ENCODE assay signal across 21 cellular contexts in genomic region chr18:39313992-39314391, GRCh38.
DNase-seq lines count a peak whose midpoint lies in the region; ATAC-seq and TF ChIP-seq lines count a peak whose summit lies in the region.
"Had no signal": no experiment of that assay in that cellular context is flagged by ENCODE, and none has a peak within 500 bp of the region (broad histone marks: within the 10 kb centered on the region; RNA-seq: fewer than 3 reads in every experiment).

No MANE protein-coding gene starts in this region.

- no peak overlapping the region for H3K56ac ChIP-seq in H9 (ENCODE audit: insufficient read length, low read depth, low read length)

- no peaks in the 10 kb centered on the region for H3K79me1 ChIP-seq in H9 (ENCODE audit: insufficient read depth, low read depth, low read length, poor library complexity, severe bottlenecking)

- no peak overlapping the region for H2AFZ ChIP-seq in H9 (ENCODE audit: low read length)

- no peak overlapping the region for H3K9ac ChIP-seq in H9 (ENCODE audit: extremely low read depth, insufficient read length, low read length)

- no peak overlapping the region for H2BK15ac ChIP-seq in H9 (ENCODE audit: low read depth, low read length)

- DNase-seq in H9 (no peak), NCI-H1436 treated with DMSO at 0.1 percent for 48 hours (lab: John Stamatoyannopoulos, UW) (peak; percentile 61), NCI-H748 treated with DMSO at 0.1 percent for 48 hours (lab: John Stamatoyannopoulos, UW) (peak; percentile 86), left kidney (ENCODE audit: low read depth, low spot score) (peak; percentile 79)
- DNase-seq: activated B cell treated with CpG ODN at 0.5 μM for 24 hours; activated CD4-positive, alpha-beta T cell treated with anti-CD3 and anti-CD28 coated beads, Interleukin-2, amount 50 U/mL, for 48 hours; activated effector memory CD4-positive, alpha-beta T cell treated with Interleukin-2 at 50 U/mL for 16 hours; erythroblast; heart right ventricle; Karpas-422; left ventricle myocardium superior; midbrain; posterior cingulate gyrus; uterus had no signal

- H3K23me2 ChIP-seq in H9 (ENCODE audit: insufficient read length, low read depth, low read length, poor library complexity, severe bottlenecking) = no peaks in the 10 kb centered on the region

- H3K4ac ChIP-seq in H9 (ENCODE audit: low read depth, low read length) = no peak overlapping the region

- H2BK12ac ChIP-seq in H9 (ENCODE audit: insufficient read length, low read depth, low read length) = no peak overlapping the region

- H3K9me3 ChIP-seq in H9 (ENCODE audit: control insufficient read depth, low read depth, low read length) = peaks cover 12% of the 10 kb centered on the region
- H3K9me3 ChIP-seq: suprapubic skin, uterus had no signal

- no CpG with 5 or more reads among the region's 4 CpGs for WGBS in H9 (ENCODE audit: extremely low coverage, insufficient read length, low lambda C conversion rate)

- no peaks in the 10 kb centered on the region for H3K79me2 ChIP-seq in H9 (ENCODE audit: insufficient read depth, low read length)

- no peaks in the 10 kb centered on the region for H3K27me3 ChIP-seq in H9 (ENCODE audit: insufficient read depth, low read length)
- H3K27me3 ChIP-seq: heart right ventricle, suprapubic skin, uterus had no signal

- H3K27ac Mint-ChIP-seq in H9 = peak overlapping the region in 2 of 3 experiments; percentile 47 to 56; a peak in 1 of 7 replicates
- H3K27ac Mint-ChIP-seq: activated B cell treated with CpG ODN at 0.5 μM for 24 hours, CD14-positive monocyte had no signal

- no peaks in the 10 kb centered on the region for H4K20me1 ChIP-seq in H9 (ENCODE audit: control insufficient read depth, insufficient read depth, insufficient read length)

- no peaks in the 10 kb centered on the region for H3K4me1 ChIP-seq in H9 (ENCODE audit: insufficient read depth, low read length)
- H3K4me1 ChIP-seq: heart right ventricle, uterus had no signal

- H3T11ph ChIP-seq in H9 (ENCODE audit: low read length) = no peak overlapping the region

- H3K18ac ChIP-seq in H9 (ENCODE audit: insufficient read length, low read depth, low read length) = no peak overlapping the region

- H2BK20ac ChIP-seq in H9 (ENCODE audit: low read depth, low read length, poor library complexity, severe bottlenecking) = no peak overlapping the region

- H3K27ac ChIP-seq in H9 (ENCODE audit: insufficient read length, low read depth, low read length) = no peak overlapping the region
- H3K27ac ChIP-seq: heart right ventricle, RWPE1, suprapubic skin, uterus had no signal

- no peak for TF ChIP-seq CTCF in H9 (conservative IDR thresholded peaks at IDR 0.05)

- H3K27me3 Mint-ChIP-seq in H9 (ENCODE audit: low read depth) = no peaks in the 10 kb centered on the region
- H3K27me3 Mint-ChIP-seq: activated B cell treated with CpG ODN at 0.5 μM for 24 hours had no signal

- H3K36me3 Mint-ChIP-seq in H9 (ENCODE audit: insufficient read depth in 1 of 3, low read depth in 3 of 3) = peaks cover 15 to 22% (median 20%) of the 10 kb centered on the region in 3 experiments
- H3K36me3 Mint-ChIP-seq: CD14-positive monocyte had no signal

- H2BK120ac ChIP-seq in H9 (ENCODE audit: low read depth, low read length, poor library complexity, severe bottlenecking) = no peak overlapping the region

- H2BK5ac ChIP-seq in H9 (ENCODE audit: insufficient read length, low read length) = no peak overlapping the region

- peaks cover 12 to 17% of the 10 kb centered on the region in 2 experiments for H3K9me3 Mint-ChIP-seq in H9

- H3K4me3 Mint-ChIP-seq in H9 = no peak overlapping the region
- H3K4me3 Mint-ChIP-seq: activated B cell treated with CpG ODN at 0.5 μM for 24 hours, CD14-positive monocyte had no signal

- no peak overlapping the region for H3K14ac ChIP-seq in H9 (ENCODE audit: insufficient read depth, low read length)

- H4K8ac ChIP-seq in H9 (replicated peaks; ENCODE audit: insufficient read length, low read depth, low read length) = no peak overlapping the region

- H3K4me1 Mint-ChIP-seq in H9 = no peaks in the 10 kb centered on the region; a peak in 2 of 4 replicates

- ATAC-seq in GM21619 (IDR thresholded peaks at IDR 0.05; ENCODE audit: unreplicated experiment) (no peak), HG03025 (IDR thresholded peaks at IDR 0.05; ENCODE audit: low FRiP score, unreplicated experiment) (no peak), GM19351 (IDR thresholded peaks at IDR 0.05; ENCODE audit: unreplicated experiment) (no peak), HG03565 (IDR thresholded peaks at IDR 0.05; ENCODE audit: unreplicated experiment) (no peak)
- ATAC-seq: heart right ventricle, left ventricle myocardium superior had no signal

- H4K5ac ChIP-seq in H9 (ENCODE audit: insufficient read length, low read depth, low read length) = no peak overlapping the region

- no peak overlapping the region for H3K23ac ChIP-seq in H9 (ENCODE audit: insufficient read length, low read depth, low read length)

- no peak overlapping the region for H4K91ac ChIP-seq in H9 (ENCODE audit: insufficient read length, low read depth, low read length)

- no peak overlapping the region for H3K4me2 ChIP-seq in H9 (ENCODE audit: insufficient read depth, insufficient read length, low read length)

- no peak overlapping the region for H2AK5ac ChIP-seq in H9 (ENCODE audit: insufficient read length, low read length)
